ENCODE assay signal across 14 cellular contexts in the genomic region with DNA sequence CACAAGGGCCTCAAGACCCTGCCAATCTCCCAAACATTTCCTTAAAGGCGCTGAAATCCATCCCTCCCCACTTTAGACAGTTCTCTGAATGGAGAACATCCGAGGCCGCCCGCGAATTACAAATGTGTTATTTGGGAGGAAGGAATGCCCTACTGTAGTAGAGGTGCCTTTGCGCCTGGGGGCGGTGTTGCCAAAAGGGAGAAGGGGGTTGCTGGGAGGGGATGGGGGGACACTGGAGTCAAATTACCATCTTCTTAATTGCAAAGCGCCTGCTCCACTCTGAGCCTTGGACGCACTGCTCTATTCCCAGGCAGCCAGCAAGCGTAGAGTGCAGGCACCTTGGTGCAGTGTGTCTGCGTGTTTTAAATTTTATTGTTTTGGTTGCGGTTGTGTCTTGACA. TPM values are rescaled to one million over a fixed set of nuclear protein-coding genes. Genes with fewer than 3 reads are reported as not detected.
DNase-seq lines count a peak whose midpoint lies in the region; TF ChIP-seq lines count a peak whose summit lies in the region.
"Had no signal": no experiment of that assay in that cellular context is flagged by ENCODE, and none has a peak within 500 bp of the region (broad histone marks: within the 10 kb centered on the region; RNA-seq: fewer than 3 reads in every experiment).

No MANE protein-coding gene starts in this region.

- no peaks in the 10 kb centered on the region for H3K36me3 Mint-ChIP-seq in MCF 10A (ENCODE audit: insufficient read depth, unreplicated experiment)

- in situ Hi-C loops in ACHN (cut with HindIII; ENCODE audit: low pct_ligation_motif_present, low pct_unique_long_range_greater_than_20kb, low sequenced_read_pairs): no loop called here

- H3K27me3 ChIP-seq in cardiac muscle cell: peaks cover 24% of the 10 kb centered on the region
- peaks cover 0 to 2% of the 10 kb centered on the region in 2 donors for H3K27me3 ChIP-seq in right atrium auricular region
- peaks cover 69% of the 10 kb centered on the region for H3K27me3 ChIP-seq in iPS-18a (ENCODE audit: control insufficient read depth, insufficient read depth, low read length)
- H3K27me3 ChIP-seq in thyroid gland: peaks cover 3% of the 10 kb centered on the region
- H3K27me3 ChIP-seq in Peyer's patch: no peaks in the 10 kb centered on the region

- no peak overlapping the region for H3K9ac ChIP-seq in iPS-18a (ENCODE audit: low read length)

- peak overlapping the region; percentile 40 for H3K4me3 ChIP-seq in cardiac muscle cell
- peak overlapping the region in 1 of 2 donors; percentile 43 for H3K4me3 ChIP-seq in right atrium auricular region
- H3K4me3 ChIP-seq in iPS-18a (ENCODE audit: low read length): peak overlapping the region; percentile 66
- H3K4me3 ChIP-seq in thyroid gland (replicated peaks in 1 of 3): no peak overlapping the region
- no peak overlapping the region for H3K4me3 ChIP-seq in Peyer's patch
- H3K4me3 ChIP-seq: MG63 had no signal

- H3K4me3 Mint-ChIP-seq in MCF 10A (ENCODE audit: unreplicated experiment): no peak overlapping the region

- H3K4me1 ChIP-seq in cardiac muscle cell (ENCODE audit: low read depth) (no peaks in the 10 kb centered on the region), right atrium auricular region (peaks cover 0 to 27% of the 10 kb centered on the region in 2 donors), iPS-18a (ENCODE audit: control insufficient read depth, low read depth, low read length) (peaks cover 3% of the 10 kb centered on the region), thyroid gland (peaks cover 4 to 8% of the 10 kb centered on the region in 2 donors), Peyer's patch (peaks cover 0 to 7% (median 0%) of the 10 kb centered on the region in 4 donors)

- no TSS peak for BruUV-seq in MCF 10A (replicated peaks; lab: Mats Ljungman, UMichigan)

- no peak overlapping the region for H3K27ac Mint-ChIP-seq in MCF 10A (ENCODE audit: low read depth, unreplicated experiment)

- H3K9me3 ChIP-seq in cardiac muscle cell (ENCODE audit: low read depth) (no peaks in the 10 kb centered on the region), right atrium auricular region (no peaks in the 10 kb centered on the region), iPS-18a (ENCODE audit: control insufficient read depth, low read depth, low read length) (peaks cover 2% of the 10 kb centered on the region), thyroid gland (no peaks in the 10 kb centered on the region), Peyer's patch (no peaks in the 10 kb centered on the region)
- H3K9me3 ChIP-seq: MG63 had no signal

- H3K4me1 Mint-ChIP-seq in MCF 10A (ENCODE audit: insufficient read depth, unreplicated experiment): no peaks in the 10 kb centered on the region

- peaks cover 24% of the 10 kb centered on the region for H3K27me3 Mint-ChIP-seq in MCF 10A (ENCODE audit: insufficient read depth, unreplicated experiment)

- intact Hi-C loops in thyroid gland (cut with DNase I): no loop called here
- intact Hi-C loops in MCF 10A (cut with micrococcal nuclease): loop anchor here (2.0 kb wide), 1 partner anchor 58 kb away; a partner anchor contains a TSS

- POLR2A ChIA-PET in MCF 10A (lab: Yijun Ruan, JAX): interaction anchor here (0.7 kb wide), 1 partner anchor 59 kb away, joined by 3 read pairs; no protein-coding TSS in a partner anchor

- WGBS in thyroid gland, 2 donors: 11 to 27% methylated on average over 8 to 9 of the region's 12 CpGs

- TF ChIP-seq POLR2A in thyroid gland (IDR thresholded peaks at IDR 0.05) (no peak), Peyer's patch (IDR thresholded peaks at IDR 0.05) (no peak)

- H3K27ac ChIP-seq in cardiac muscle cell (no peak overlapping the region), right atrium auricular region (no peak overlapping the region), iPS-18a (ENCODE audit: low read length) (no peak overlapping the region), thyroid gland (no peak overlapping the region), Peyer's patch (no peak overlapping the region)
- H3K27ac ChIP-seq: C4-2B had no signal

- H3K9me3 Mint-ChIP-seq in MCF 10A (ENCODE audit: unreplicated experiment): no peaks in the 10 kb centered on the region

- CTCF ChIA-PET in MCF 10A (lab: Yijun Ruan, JAX): interaction anchor here (0.8 to 1.0 kb wide), 2 partner anchors 8 to 81 kb away, joined by 3 read pairs; no protein-coding TSS in a partner anchor

- H3K36me3 ChIP-seq in cardiac muscle cell: no peaks in the 10 kb centered on the region
- H3K36me3 ChIP-seq in right atrium auricular region: no peaks in the 10 kb centered on the region
- no peaks in the 10 kb centered on the region for H3K36me3 ChIP-seq in iPS-18a (ENCODE audit: control insufficient read depth, low read depth, low read length)
- no peaks in the 10 kb centered on the region for H3K36me3 ChIP-seq in thyroid gland
- no peaks in the 10 kb centered on the region for H3K36me3 ChIP-seq in Peyer's patch
- H3K36me3 ChIP-seq: MG63 had no signal

- TF ChIP-seq CTCF in cardiac muscle cell (IDR thresholded peaks at IDR 0.05; ENCODE audit: low read depth, low read length) (no peak), right atrium auricular region (IDR thresholded peaks at IDR 0.05) (no peak), thyroid gland (IDR thresholded peaks at IDR 0.05) (no peak), MCF 10A (IDR thresholded peaks at IDR 0.05; ENCODE audit: unreplicated experiment) (no peak), Peyer's patch (IDR thresholded peaks at IDR 0.05) (no peak)

- DNase-seq in cardiac muscle cell (ENCODE audit: low read depth in 1 of 2, low spot score in 1 of 2) (peak in 1 of 2 donors; percentile 71), right atrium auricular region (ENCODE audit: low spot score) (no peak), OCI-M1 (lab: John Stamatoyannopoulos, UW) (peak; percentile 41), thyroid gland (peak; percentile 10 to 14), MCF 10A (ENCODE audit: unreplicated experiment) (no peak), Peyer's patch (no peak), ACHN (no peak)
- DNase-seq: activated naive CD4-positive, alpha-beta T cell treated with anti-CD3 and anti-CD28 coated beads, Interleukin-2, amount 50 U/mL, for 16 hours had no signal

RNA-seq across cellular contexts. Expression of a gene that starts 2.7 kb away (rescaled TPM):
- total RNA-seq in cardiac muscle cell (2.3 and 3.1 TPM in 2 replicates), right atrium auricular region (under 1 TPM; 0.70 to 0.79 TPM), thyroid gland (1 to 10 TPM in 1 of 4 donors, under 1 TPM in 2, not detected in 1; 0.20 to 2.9 (median 0.67) TPM), MCF 10A (2022) (not detected in 2 replicates), Peyer's patch (1 to 10 TPM in 1 of 4 donors, not detected in 3; 1.5 TPM)
- 5.2 and 9.0 TPM in 2 replicates for polyA plus RNA-seq in cardiac muscle cell
- total RNA-seq: endothelial cell of umbilical vein, OCI-LY7, pulmonary artery endothelial cell had no signal
- polyA plus RNA-seq: endothelial cell of umbilical vein had no signal

RNA-seq across cellular contexts. Expression of a gene that starts 53.3 kb away (rescaled TPM):
- total RNA-seq in cardiac muscle cell (0.11 and 0.45 TPM in 2 replicates), right atrium auricular region (1 to 10 TPM in 1 of 2 donors, under 1 TPM in 1; 0.90 to 1.4 TPM), thyroid gland (under 1 TPM in 1 of 4 donors, not detected in 3; 0.11 TPM), MCF 10A (2022) (not detected in 2 replicates), Peyer's patch (not detected)
- 0.34 TPM in 1 of 2 replicates, not detected in the other for polyA plus RNA-seq in cardiac muscle cell
- total RNA-seq: endothelial cell of umbilical vein, OCI-LY7, pulmonary artery endothelial cell had no signal
- polyA plus RNA-seq: endothelial cell of umbilical vein had no signal

RNA-seq across cellular contexts. Expression of a gene that starts 57.9 kb away (rescaled TPM):
- total RNA-seq in cardiac muscle cell (8.9 and 11.4 TPM in 2 replicates), right atrium auricular region (1 to 10 TPM; 6.0 to 6.3 TPM), thyroid gland (10 to 100 TPM; 18.4 to 23.5 (median 20.8) TPM), MCF 10A (2022) (11.4 and 12.5 TPM in 2 replicates), Peyer's patch (10 to 100 TPM in 1 of 4 donors, 1 to 10 TPM in 3; 4.9 to 13.0 (median 8.6) TPM)
- polyA plus RNA-seq in cardiac muscle cell: 5.7 and 10.2 TPM in 2 replicates

Comparison
In these comparisons a context has a peak if more than half of its experiments do, and no peak if none do; other contexts are left out.
1. DNase-seq: peak in OCI-M1 (single experiment) and thyroid gland (2 of 2); none in right atrium auricular region (single experiment), MCF 10A (single experiment), Peyer's patch (0 of 3) and ACHN (single experiment).
2. H3K4me3 ChIP-seq: peak in cardiac muscle cell (single experiment) and iPS-18a (single experiment); none in thyroid gland (0 of 3) and Peyer's patch (0 of 4).